In genomic region chr22:37162221-37163095, GRCh38 we compare ENCODE assay signal across 9 cellular contexts.
DNase-seq lines count a peak whose midpoint lies in the region; ATAC-seq and FAIRE-seq lines count a peak whose summit lies in the region.
"Had no signal": no experiment of that assay in that cellular context is flagged by ENCODE, and none has a peak within 500 bp of the region (broad histone marks: within the 10 kb centered on the region; RNA-seq: fewer than 3 reads in every experiment).

No MANE protein-coding gene starts in this region.

- ATAC-seq in GM19395 (IDR thresholded peaks at IDR 0.05; ENCODE audit: unreplicated experiment) = peak; percentile 61
- peak; percentile 50 for ATAC-seq in HG03442 (IDR thresholded peaks at IDR 0.05; ENCODE audit: unreplicated experiment)

- no peak for FAIRE-seq in RCC 7860 (lab: Jason Lieb, UNC)
- FAIRE-seq: TTC549 had no signal

- DNase-seq in activated T-cell treated with anti-CD3 and anti-CD28 coated beads, Interleukin-2, amount 50 U/mL, for 48 hours = peak; percentile 90
- DNase-seq in stimulated activated CD4-positive, alpha-beta T cell treated with anti-CD3 and anti-CD28 coated beads, Interleukin-2, amount 100 ng/mL, for 24 hours = peak; percentile 75 to 81
- DNase-seq in NOMO-1 treated with dmso at 0.1 percent for 144 hours (lab: John Stamatoyannopoulos, UW; ENCODE audit: unreplicated experiment) (no peak), RCC 7860 (ENCODE audit: low spot score) (no peak), NCI-H1436 treated with DMSO at 0.1 percent for 48 hours (lab: John Stamatoyannopoulos, UW) (no peak), GDM1 (lab: John Stamatoyannopoulos, UW) (no peak)

Comparison
In these comparisons a context has a peak if more than half of its experiments do, and no peak if none do; other contexts are left out.
1. DNase-seq: peak in activated T-cell treated with anti-CD3 and anti-CD28 coated beads, Interleukin-2, amount 50 U/mL, for 48 hours (2 of 2) and stimulated activated CD4-positive, alpha-beta T cell treated with anti-CD3 and anti-CD28 coated beads, Interleukin-2, amount 100 ng/mL, for 24 hours (2 of 2); none in NOMO-1 treated with dmso at 0.1 percent for 144 hours (single experiment), RCC 7860 (single experiment), NCI-H1436 treated with DMSO at 0.1 percent for 48 hours (single experiment) and GDM1 (single experiment).